ENCODE assay signal across 19 cellular contexts in genomic region chr10:122853665-122854313, GRCh38. TPM values are rescaled to one million over a fixed set of nuclear protein-coding genes. Genes with fewer than 3 reads are reported as not detected.
DNase-seq lines count a peak whose midpoint lies in the region; ATAC-seq, FAIRE-seq and TF ChIP-seq lines count a peak whose summit lies in the region.
"Had no signal": no experiment of that assay in that cellular context is flagged by ENCODE, and none has a peak within 500 bp of the region (broad histone marks: within the 10 kb centered on the region; RNA-seq: fewer than 3 reads in every experiment).

No MANE protein-coding gene starts in this region.

- no peak for TF ChIP-seq POLR2A in H54 (IDR thresholded peaks at IDR 0.05; ENCODE audit: low read depth, low read length)

- H3K27me3 Mint-ChIP-seq in activated T-cell treated with anti-CD3 and anti-CD28 coated beads, Interleukin-2, amount 50 U/mL, for 24 hours: no peaks in the 10 kb centered on the region
- H3K27me3 Mint-ChIP-seq in activated T-cell treated with anti-CD3 and anti-CD28 coated beads, Interleukin-2, amount 50 U/mL, for 4 hours (ENCODE audit: low read depth): no peaks in the 10 kb centered on the region

- H3K27ac ChIP-seq in Panc1 (ENCODE audit: low read length): peak overlapping the region; percentile 66
- H3K27ac ChIP-seq: esophagus squamous epithelium, tibial nerve had no signal

- POLR2A ChIA-PET in Panc1 (lab: Charles Lee): no interaction called here

- peaks cover 32% of the 10 kb centered on the region for H3K4me1 Mint-ChIP-seq in activated T-cell treated with anti-CD3 and anti-CD28 coated beads, Interleukin-2, amount 50 U/mL, for 24 hours (ENCODE audit: low read depth)
- H3K4me1 Mint-ChIP-seq in activated T-cell treated with anti-CD3 and anti-CD28 coated beads, Interleukin-2, amount 50 U/mL, for 4 hours (ENCODE audit: low read depth): peaks cover 8% of the 10 kb centered on the region

- no TSS peak for BruUV-seq in Panc1 (replicated peaks; lab: Mats Ljungman, UMichigan)

- DNase-seq in activated T-cell treated with anti-CD3 and anti-CD28 coated beads, Interleukin-2, amount 50 U/mL, for 24 hours: no peak
- no peak for DNase-seq in activated T-cell treated with anti-CD3 and anti-CD28 coated beads, Interleukin-2, amount 50 U/mL, for 4 hours
- DNase-seq in Panc1 (ENCODE audit: low read depth, low spot score) (no peak), choroid plexus epithelial cell (ENCODE audit: low read depth) (peak; percentile 43), left colon (no peak), H54 (ENCODE audit: insufficient read length, low spot score) (no peak)
- no peak for DNase-seq in stimulated activated CD4-positive, alpha-beta T cell treated with anti-CD3 and anti-CD28 coated beads, Interleukin-4, amount 100 ng/mL, for 4 hours
- DNase-seq: activated CD4-positive, alpha-beta T cell treated with anti-CD3 and anti-CD28 coated beads, Interleukin-2, amount 50 U/mL, for 1 hour; aorta; esophagus squamous epithelium; left ventricle myocardium superior; natural killer cell; NCI-H2029; NCI-H524 treated with DMSO at 0.1 percent for 48 hours; retina; stimulated activated CD4-positive, alpha-beta T cell treated with anti-CD3 and anti-CD28 coated beads, Interleukin-1b, Interleukin-23, amount 100 ng/mL, for 48 hours had no signal

- in situ Hi-C loops in Panc1 (cut with HindIII; ENCODE audit: low pct_unique_long_range_greater_than_20kb, low sequenced_read_pairs): no loop called here

- FAIRE-seq in H54 (lab: Jason Lieb, UNC): no peak

- ATAC-seq in activated T-cell treated with anti-CD3 and anti-CD28 coated beads, Interleukin-2, amount 50 U/mL, for 4 hours: no peak
- no peak for ATAC-seq in Panc1
- no peak for ATAC-seq in left colon
- ATAC-seq: left ventricle myocardium superior, natural killer cell had no signal

- peaks cover 95% of the 10 kb centered on the region for H3K36me3 Mint-ChIP-seq in activated T-cell treated with anti-CD3 and anti-CD28 coated beads, Interleukin-2, amount 50 U/mL, for 24 hours (ENCODE audit: low read depth)
- H3K36me3 Mint-ChIP-seq in activated T-cell treated with anti-CD3 and anti-CD28 coated beads, Interleukin-2, amount 50 U/mL, for 4 hours (ENCODE audit: insufficient read depth): peaks cover 47% of the 10 kb centered on the region
- H3K36me3 Mint-ChIP-seq: natural killer cell had no signal

- H3K9me3 ChIP-seq in Panc1 (ENCODE audit: control insufficient read depth, insufficient read depth, low read depth, low read length): no peaks in the 10 kb centered on the region
- no peaks in the 10 kb centered on the region for H3K9me3 ChIP-seq in skeletal muscle satellite cell (replicated peaks; ENCODE audit: low read length)
- H3K9me3 ChIP-seq: esophagus squamous epithelium had no signal

- H3K27me3 ChIP-seq in Panc1 (ENCODE audit: control insufficient read depth, insufficient read depth, low read length) (no peaks in the 10 kb centered on the region), skeletal muscle satellite cell (ENCODE audit: control insufficient read depth, insufficient read depth, low read length) (no peaks in the 10 kb centered on the region)
- H3K27me3 ChIP-seq: esophagus squamous epithelium, tibial nerve had no signal

- H3K4me3 ChIP-seq in Panc1 (ENCODE audit: low read depth in 2 of 2, low read length in 2 of 2): no peak overlapping the region
- no peak overlapping the region for H3K4me3 ChIP-seq in choroid plexus epithelial cell (ENCODE audit: low read depth, low read length)
- peak overlapping the region; percentile 43 for H3K4me3 ChIP-seq in skeletal muscle satellite cell (ENCODE audit: low read length)
- H3K4me3 ChIP-seq: esophagus squamous epithelium, tibial nerve had no signal

- H3K27ac Mint-ChIP-seq in activated T-cell treated with anti-CD3 and anti-CD28 coated beads, Interleukin-2, amount 50 U/mL, for 24 hours: peak overlapping the region; percentile 42

- CTCF ChIA-PET in Panc1 (lab: Charles Lee): no interaction called here

- H3K9me3 Mint-ChIP-seq in activated T-cell treated with anti-CD3 and anti-CD28 coated beads, Interleukin-2, amount 50 U/mL, for 24 hours: peaks cover under 1% of the 10 kb centered on the region
- H3K9me3 Mint-ChIP-seq in activated T-cell treated with anti-CD3 and anti-CD28 coated beads, Interleukin-2, amount 50 U/mL, for 4 hours: no peaks in the 10 kb centered on the region
- H3K9me3 Mint-ChIP-seq: activated T-helper 1 cell treated with anti-CD3 and anti-CD28 coated beads, Interleukin-12 subunit alpha, Interleukin-12 subunit beta, Interleukin-2, Interleukin-4 antibody, amounts not matched to agents 30 ng/mL and 10 ng/mL and 1 ng/mL, durations not matched to agents 14 hours and 24 hours and 36 hours; natural killer cell had no signal

- H3K4me1 ChIP-seq in Panc1 (ENCODE audit: control insufficient read depth, insufficient read depth, low read length): peaks cover 57% of the 10 kb centered on the region
- peaks cover 81% of the 10 kb centered on the region for H3K4me1 ChIP-seq in skeletal muscle satellite cell (ENCODE audit: control insufficient read depth, insufficient read depth, low read length)
- H3K4me1 ChIP-seq: esophagus squamous epithelium, tibial nerve had no signal

- no peak overlapping the region for H3K4me3 Mint-ChIP-seq in activated T-cell treated with anti-CD3 and anti-CD28 coated beads, Interleukin-2, amount 50 U/mL, for 24 hours
- H3K4me3 Mint-ChIP-seq in activated T-cell treated with anti-CD3 and anti-CD28 coated beads, Interleukin-2, amount 50 U/mL, for 4 hours: no peak overlapping the region
- H3K4me3 Mint-ChIP-seq: activated T-helper 1 cell treated with anti-CD3 and anti-CD28 coated beads, Interleukin-12 subunit alpha, Interleukin-12 subunit beta, Interleukin-2, Interleukin-4 antibody, amounts not matched to agents 30 ng/mL and 10 ng/mL and 1 ng/mL, durations not matched to agents 14 hours and 24 hours and 36 hours; natural killer cell had no signal

- H3K4me2 ChIP-seq in skeletal muscle satellite cell (ENCODE audit: low read length): peak overlapping the region; percentile 71

- TF ChIP-seq CTCF in Panc1 (IDR thresholded peaks at IDR 0.05): no peak
- no peak for TF ChIP-seq CTCF in choroid plexus epithelial cell (conservative IDR thresholded peaks at IDR 0.05; ENCODE audit: low read depth, low read length)

- H3K36me3 ChIP-seq in Panc1 (ENCODE audit: control insufficient read depth, insufficient read depth, low read length) (peaks cover 8% of the 10 kb centered on the region; the same call in 1 of the 2 replicates), skeletal muscle satellite cell (ENCODE audit: insufficient read depth, low read length) (no peaks in the 10 kb centered on the region)

- intact Hi-C loops in Panc1 (cut with micrococcal nuclease; ENCODE audit: unreplicated experiment) (no loop called here), left colon (cut with DNase I, micrococcal nuclease) (no loop called here)

- peak overlapping the region; percentile 81 for H3K9ac ChIP-seq in skeletal muscle satellite cell (ENCODE audit: low read depth, low read length)

RNA-seq across cellular contexts. Expression of gene CUZD1, which starts 8.1 kb away (rescaled TPM):
- total RNA-seq in activated T-cell treated with anti-CD3 and anti-CD28 coated beads, Interleukin-2, amount 50 U/mL, for 4 hours: 1 to 10 TPM; 1.1 to 1.6 (median 1.3) TPM
- 2.9 TPM for total RNA-seq in Panc1 (2021; ENCODE audit: unreplicated experiment)
- polyA plus RNA-seq in Panc1 (2012; ENCODE audit: insufficient read length): 0.71 TPM
- 0.66 and 1.0 TPM in 2 replicates for total RNA-seq in skeletal muscle satellite cell (2012; rRNA removed)
- under 1 TPM; 0.64 to 0.82 TPM for total RNA-seq in left colon

RNA-seq across cellular contexts. Expression of gene FAM24B, which starts 25.6 kb away (rescaled TPM):
- total RNA-seq in activated T-cell treated with anti-CD3 and anti-CD28 coated beads, Interleukin-2, amount 50 U/mL, for 4 hours: 1 to 10 TPM; 4.1 to 5.2 (median 4.8) TPM
- total RNA-seq in Panc1 (2021; ENCODE audit: unreplicated experiment) (21.3 TPM), left colon (1 to 10 TPM; 3.9 to 4.1 TPM)
- polyA plus RNA-seq in Panc1 (2012; ENCODE audit: insufficient read length): 14.9 TPM
- 3.8 and 6.1 TPM in 2 replicates for total RNA-seq in skeletal muscle satellite cell (2012; rRNA removed)

RNA-seq across cellular contexts. Expression of gene FAM24A, which starts 56.6 kb away (rescaled TPM):
- not detected for total RNA-seq in activated T-cell treated with anti-CD3 and anti-CD28 coated beads, Interleukin-2, amount 50 U/mL, for 4 hours
- total RNA-seq in Panc1 (2021; ENCODE audit: unreplicated experiment): not detected
- polyA plus RNA-seq in Panc1 (2012; ENCODE audit: insufficient read length): not detected
- total RNA-seq in skeletal muscle satellite cell (2012; rRNA removed): not detected in 2 replicates
- not detected for total RNA-seq in left colon
- total RNA-seq: activated T-helper 1 cell treated with anti-CD3 and anti-CD28 coated beads, Interleukin-12 subunit alpha, Interleukin-12 subunit beta, Interleukin-2, Interleukin-4 antibody, amounts not matched to agents 30 ng/mL and 10 ng/mL and 1 ng/mL, durations not matched to agents 14 hours and 24 hours and 36 hours; aorta; esophagus squamous epithelium; left ventricle myocardium superior; natural killer cell; tibial nerve had no signal
- polyA plus RNA-seq: aorta had no signal
